ENCODE assay signal across 11 cellular contexts in the genomic region with DNA sequence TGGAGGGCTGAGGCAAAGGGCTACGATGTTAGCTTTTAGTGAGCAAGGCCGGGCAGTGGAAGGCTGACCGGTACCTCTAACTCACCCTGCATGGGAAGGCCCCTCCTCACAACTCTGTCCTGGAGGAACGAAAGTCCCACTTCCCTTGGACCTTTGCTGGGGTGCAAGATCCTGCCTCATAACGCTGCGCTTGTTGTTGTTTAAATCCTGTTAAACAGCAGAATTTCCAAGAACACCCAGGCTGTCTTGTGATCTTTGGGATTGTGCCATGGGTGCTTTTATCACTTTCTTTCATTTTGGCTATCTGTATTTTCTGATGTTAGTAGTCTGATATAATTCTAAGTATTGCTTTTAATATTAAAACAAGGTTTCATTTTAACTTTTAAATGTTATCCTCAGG.
DNase-seq lines count a peak whose midpoint lies in the region; TF ChIP-seq lines count a peak whose summit lies in the region.
"Had no signal": no experiment of that assay in that cellular context is flagged by ENCODE, and none has a peak within 500 bp of the region (broad histone marks: within the 10 kb centered on the region; RNA-seq: fewer than 3 reads in every experiment).

No MANE protein-coding gene starts in this region.

- H3K27me3 ChIP-seq in AG04450 (ENCODE audit: control insufficient read depth, insufficient read depth, low read length) (no peaks in the 10 kb centered on the region), trophoblast cell (ENCODE audit: insufficient read depth, low read length) (no peaks in the 10 kb centered on the region)

- WGBS in trophoblast cell (ENCODE audit: extremely low coverage, insufficient coverage, insufficient read length): no CpG with 5 or more reads among the region's 6 CpGs

- no peak overlapping the region for H4K8ac ChIP-seq in trophoblast cell (ENCODE audit: low read depth, low read length)

- H3K79me2 ChIP-seq in trophoblast cell (ENCODE audit: control insufficient read depth, insufficient read depth, low read length, poor library complexity): no peaks in the 10 kb centered on the region

- no peak overlapping the region for H2AK5ac ChIP-seq in trophoblast cell (ENCODE audit: low read length)

- CTCF ChIA-PET in AG04450 (lab: Charles Lee): interaction anchor here (0.7 to 1.5 kb wide), 2 partner anchors 131 to 476 kb away, joined by 3 to 4 read pairs; no protein-coding TSS in a partner anchor

- DNase-seq in AG04450 (ENCODE audit: low read depth, low spot score) (no peak), SK-N-MC (ENCODE audit: low read depth, low spot score) (no peak), fibroblast of pulmonary artery (ENCODE audit: low read depth) (peak; percentile 45), trophoblast cell (no peak), posterior cingulate gyrus (no peak), GM19238 (ENCODE audit: insufficient read length, low spot score) (no peak), iPS-NIHi11 (ENCODE audit: low spot score) (no peak)
- no peak for DNase-seq in activated naive CD4-positive, alpha-beta T cell treated with Interleukin-2 at 50 U/mL for 16 hours
- DNase-seq: activated CD4-positive, alpha-beta T cell treated with anti-CD3 and anti-CD28 coated beads for 48 hours; Caco-2; effector memory CD4-positive, alpha-beta T cell had no signal

- no peaks in the 10 kb centered on the region for H3K79me1 ChIP-seq in trophoblast cell (ENCODE audit: low read length)

- no peak overlapping the region for H2AFZ ChIP-seq in trophoblast cell (ENCODE audit: insufficient read depth, low read length, poor library complexity)

- H3K4me1 ChIP-seq in trophoblast cell (ENCODE audit: control insufficient read depth in 1 of 2, insufficient read depth in 2 of 2, low read length in 2 of 2): peaks cover 0 to 5% of the 10 kb centered on the region in 2 experiments
- H3K4me1 ChIP-seq: Caco-2 had no signal

- peak overlapping the region; percentile 52 for H3K9ac ChIP-seq in SK-N-MC (ENCODE audit: insufficient read length)
- no peak overlapping the region for H3K9ac ChIP-seq in trophoblast cell (ENCODE audit: low read length)

- H3K9me3 ChIP-seq in AG04450 (ENCODE audit: control insufficient read depth, insufficient read depth, low read length) (no peaks in the 10 kb centered on the region; the same call in 1 of the 2 replicates), SK-N-MC (ENCODE audit: low read depth, low read length) (no peaks in the 10 kb centered on the region), trophoblast cell (ENCODE audit: insufficient read depth, low read depth, low read length) (peaks cover 2% of the 10 kb centered on the region)
- H3K9me3 ChIP-seq: Caco-2 had no signal

- H2BK5ac ChIP-seq in trophoblast cell (ENCODE audit: low read depth, low read length, poor library complexity): no peak overlapping the region

- peak overlapping the region; percentile 72 for H3K27ac ChIP-seq in AG04450 (ENCODE audit: low read depth, low read length)
- peak overlapping the region; percentile 94 for H3K27ac ChIP-seq in SK-N-MC
- H3K27ac ChIP-seq in trophoblast cell (ENCODE audit: low read depth, low read length): no peak overlapping the region

- H4K12ac ChIP-seq in trophoblast cell (ENCODE audit: low read depth, low read length): no peak overlapping the region

- H2BK120ac ChIP-seq in trophoblast cell (ENCODE audit: insufficient read depth, low read length, poor library complexity): peak overlapping the region; percentile 53

- intact Hi-C loops in posterior cingulate gyrus (cut with DNase I): no loop called here

- H3K14ac ChIP-seq in trophoblast cell (ENCODE audit: low read length): peak overlapping the region; percentile 44

- H3K4me2 ChIP-seq in trophoblast cell (ENCODE audit: low read length): no peak overlapping the region

- no peak overlapping the region for H4K91ac ChIP-seq in trophoblast cell (ENCODE audit: low read depth, low read length)

- POLR2A ChIA-PET in AG04450 (lab: Yijun Ruan, JAX): interaction anchor here (0.8 to 1.7 kb wide), 2 partner anchors 76 to 97 kb away, joined by 3 to 7 read pairs; a partner anchor contains a TSS

- H3K18ac ChIP-seq in trophoblast cell (ENCODE audit: low read length): peak overlapping the region; percentile 56

- no peak for TF ChIP-seq CTCF in AG04450 (IDR thresholded peaks at IDR 0.05; ENCODE audit: low read depth, low read length)
- no peak for TF ChIP-seq CTCF in fibroblast of pulmonary artery (IDR thresholded peaks at IDR 0.05; ENCODE audit: low read length, missing control alignments)

- no peak overlapping the region for H3K23ac ChIP-seq in trophoblast cell (ENCODE audit: low read length)

- peak overlapping the region; percentile 73 for H2BK12ac ChIP-seq in trophoblast cell (ENCODE audit: low read length)

- no peak overlapping the region; the same call in 1 of the 2 replicates for H3K4me3 ChIP-seq in AG04450 (ENCODE audit: low read depth, low read length)
- H3K4me3 ChIP-seq in SK-N-MC: peak overlapping the region; percentile 66
- H3K4me3 ChIP-seq in fibroblast of pulmonary artery (replicated peaks; ENCODE audit: low read depth, low read length): no peak overlapping the region
- H3K4me3 ChIP-seq in trophoblast cell (ENCODE audit: low read depth, low read length): no peak overlapping the region

- no peak overlapping the region for H3K4ac ChIP-seq in trophoblast cell (ENCODE audit: low read depth, low read length)

- H3K36me3 ChIP-seq in SK-N-MC (ENCODE audit: insufficient read depth, low read length) (no peaks in the 10 kb centered on the region), trophoblast cell (ENCODE audit: control insufficient read depth in 1 of 2, insufficient read depth in 2 of 2, low read length in 2 of 2) (no peaks in the 10 kb centered on the region)
